Comparison of ENCODE assay signal across 30 cellular contexts in the genomic region with DNA sequence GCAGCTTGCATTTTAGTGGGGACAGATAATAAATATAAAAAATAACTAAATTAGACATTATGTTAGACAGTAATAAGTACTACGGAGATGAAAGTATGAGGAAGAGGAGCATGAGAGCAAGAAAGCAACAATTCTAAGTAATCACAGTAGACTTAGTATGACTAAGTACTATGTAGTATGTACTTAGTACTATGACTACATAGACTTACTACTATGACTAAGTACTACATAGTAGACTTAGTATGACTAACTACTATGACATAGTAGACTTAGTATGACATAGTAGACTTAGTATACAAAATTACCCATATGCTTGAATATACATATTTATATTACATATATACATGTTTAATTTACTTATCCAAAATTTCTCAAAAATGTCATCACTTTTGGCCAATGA. TPM values are rescaled to one million over a fixed set of nuclear protein-coding genes. Genes with fewer than 3 reads are reported as not detected.
"Had no signal": no experiment of that assay in that cellular context is flagged by ENCODE, and none has a peak within 500 bp of the region (broad histone marks: within the 10 kb centered on the region; RNA-seq: fewer than 3 reads in every experiment).

No MANE protein-coding gene starts in this region.

- H3K27me3 Mint-ChIP-seq: activated CD4-positive, alpha-beta memory T cell treated with anti-CD3 and anti-CD28 coated beads for 36 hours; activated CD4-positive, alpha-beta T cell treated with anti-CD3 and anti-CD28 coated beads, Interleukin-2, amount 10 ng/mL, durations not matched to agents 24 days and 14 days; activated CD8-positive, alpha-beta memory T cell treated with anti-CD3 and anti-CD28 coated beads, Interleukin-2, amount 10 ng/mL, durations not matched to agents 7 days and 5 days; activated naive CD4-positive, alpha-beta T cell treated with anti-CD3 and anti-CD28 coated beads, Interleukin-2, amount 10 ng/mL, durations not matched to agents 7 days and 5 days had no signal

- ATAC-seq: activated CD4-positive, alpha-beta T cell treated with anti-CD3 and anti-CD28 coated beads for 36 hours; activated CD8-positive, alpha-beta memory T cell treated with anti-CD3 and anti-CD28 coated beads, Interleukin-2, amount 10 ng/mL, durations not matched to agents 7 days and 5 days; activated CD8-positive, alpha-beta T cell treated with anti-CD3 and anti-CD28 coated beads, Interleukin-2, amount 10 ng/mL, durations not matched to agents 7 days and 5 days; activated naive CD4-positive, alpha-beta T cell treated with anti-CD3 and anti-CD28 coated beads, Interleukin-2, amount 50 U/mL, for 72 hours; gastrocnemius medialis; heart left ventricle had no signal

- H3K36me3 Mint-ChIP-seq: activated CD4-positive, alpha-beta memory T cell treated with anti-CD3 and anti-CD28 coated beads for 36 hours; activated CD8-positive, alpha-beta memory T cell treated with anti-CD3 and anti-CD28 coated beads, Interleukin-2, amount 10 ng/mL, durations not matched to agents 7 days and 5 days; activated naive CD4-positive, alpha-beta T cell treated with anti-CD3 and anti-CD28 coated beads, Interleukin-2, amount 10 ng/mL, durations not matched to agents 7 days and 5 days; activated naive CD4-positive, alpha-beta T cell treated with anti-CD3 and anti-CD28 coated beads, Interleukin-2, amount 50 U/mL, for 72 hours; activated naive CD8-positive, alpha-beta T cell treated with anti-CD3 and anti-CD28 coated beads, Interleukin-2, amount 10 ng/mL, durations not matched to agents 7 days and 5 days; brain had no signal

- H3K9me3 Mint-ChIP-seq: activated CD4-positive, alpha-beta memory T cell treated with anti-CD3 and anti-CD28 coated beads for 36 hours; activated CD4-positive, alpha-beta T cell treated with anti-CD3 and anti-CD28 coated beads, Interleukin-2, amount 10 ng/mL, durations not matched to agents 24 days and 14 days; activated naive CD4-positive, alpha-beta T cell treated with anti-CD3 and anti-CD28 coated beads, Interleukin-2, amount 10 ng/mL, durations not matched to agents 7 days and 5 days; activated naive CD4-positive, alpha-beta T cell treated with anti-CD3 and anti-CD28 coated beads, Interleukin-2, amount 50 U/mL, for 72 hours; activated naive CD8-positive, alpha-beta T cell treated with anti-CD3 and anti-CD28 coated beads, Interleukin-2, amount 10 ng/mL, durations not matched to agents 7 days and 5 days; activated T-helper 1 cell treated with anti-CD3 and anti-CD28 coated beads, Interleukin-12 subunit alpha, Interleukin-12 subunit beta, Interleukin-2, Interleukin-4 antibody, amounts not matched to agents 30 ng/mL and 10 ng/mL and 1 ng/mL, durations not matched to agents 14 hours and 24 hours and 36 hours had no signal

- H3K27ac Mint-ChIP-seq: activated CD4-positive, alpha-beta memory T cell treated with anti-CD3 and anti-CD28 coated beads for 36 hours; activated CD4-positive, alpha-beta T cell treated with anti-CD3 and anti-CD28 coated beads for 36 hours; activated CD4-positive, alpha-beta T cell treated with anti-CD3 and anti-CD28 coated beads, Interleukin-2, amount 10 ng/mL, durations not matched to agents 24 days and 14 days; activated CD8-positive, alpha-beta memory T cell treated with anti-CD3 and anti-CD28 coated beads, Interleukin-2, amount 10 ng/mL, durations not matched to agents 7 days and 5 days; activated CD8-positive, alpha-beta T cell treated with anti-CD3 and anti-CD28 coated beads, Interleukin-2, amount 10 ng/mL, durations not matched to agents 7 days and 5 days; activated naive CD4-positive, alpha-beta T cell treated with anti-CD3 and anti-CD28 coated beads, Interleukin-2, amount 10 ng/mL, durations not matched to agents 7 days and 5 days; activated naive CD4-positive, alpha-beta T cell treated with anti-CD3 and anti-CD28 coated beads, Interleukin-2, amount 50 U/mL, for 72 hours; activated naive CD8-positive, alpha-beta T cell treated with anti-CD3 and anti-CD28 coated beads, Interleukin-2, amount 10 ng/mL, durations not matched to agents 7 days and 5 days; activated T-helper 1 cell treated with anti-CD3 and anti-CD28 coated beads, Interleukin-12 subunit alpha, Interleukin-12 subunit beta, Interleukin-2, Interleukin-4 antibody, amounts not matched to agents 30 ng/mL and 10 ng/mL and 1 ng/mL, durations not matched to agents 14 hours and 24 hours and 36 hours; brain had no signal

- H3K4me3 Mint-ChIP-seq: activated CD4-positive, alpha-beta memory T cell treated with anti-CD3 and anti-CD28 coated beads for 36 hours; activated CD4-positive, alpha-beta T cell treated with anti-CD3 and anti-CD28 coated beads for 36 hours; activated CD4-positive, alpha-beta T cell treated with anti-CD3 and anti-CD28 coated beads, Interleukin-2, amount 10 ng/mL, durations not matched to agents 24 days and 14 days; activated CD8-positive, alpha-beta memory T cell treated with anti-CD3 and anti-CD28 coated beads, Interleukin-2, amount 10 ng/mL, durations not matched to agents 7 days and 5 days; activated CD8-positive, alpha-beta T cell treated with anti-CD3 and anti-CD28 coated beads, Interleukin-2, amount 10 ng/mL, durations not matched to agents 7 days and 5 days; activated naive CD4-positive, alpha-beta T cell treated with anti-CD3 and anti-CD28 coated beads, Interleukin-2, amount 10 ng/mL, durations not matched to agents 7 days and 5 days; activated naive CD8-positive, alpha-beta T cell treated with anti-CD3 and anti-CD28 coated beads, Interleukin-2, amount 10 ng/mL, durations not matched to agents 7 days and 5 days; activated T-helper 1 cell treated with anti-CD3 and anti-CD28 coated beads, Interleukin-12 subunit alpha, Interleukin-12 subunit beta, Interleukin-2, Interleukin-4 antibody, amounts not matched to agents 30 ng/mL and 10 ng/mL and 1 ng/mL, durations not matched to agents 14 hours and 24 hours and 36 hours; brain had no signal

- DNase-seq: activated CD4-positive, alpha-beta memory T cell treated with anti-CD3 and anti-CD28 coated beads for 36 hours; activated CD4-positive, alpha-beta T cell treated with anti-CD3 and anti-CD28 coated beads for 36 hours; activated CD4-positive, alpha-beta T cell treated with anti-CD3 and anti-CD28 coated beads, Interleukin-2, amount 10 ng/mL, durations not matched to agents 24 days and 14 days; activated CD4-positive, CD25-positive, alpha-beta regulatory T cell; activated CD4-positive, CD25-positive, alpha-beta regulatory T cell treated with anti-CD3 and anti-CD28 coated beads, Interleukin-2, amount 50 U/mL, for 72 hours; activated CD8-positive, alpha-beta memory T cell treated with anti-CD3 and anti-CD28 coated beads, Interleukin-2, amount 10 ng/mL, durations not matched to agents 7 days and 5 days; activated CD8-positive, alpha-beta memory T cell treated with anti-CD3 and anti-CD28 coated beads, Interleukin-2, amount 50 U/mL, for 4 hours; activated CD8-positive, alpha-beta T cell treated with anti-CD3 and anti-CD28 coated beads, Interleukin-2, amount 10 ng/mL, durations not matched to agents 7 days and 5 days; activated gamma-delta T cell; activated naive CD4-positive, alpha-beta T cell; activated naive CD4-positive, alpha-beta T cell treated with anti-CD3 and anti-CD28 coated beads, Interleukin-2, amount 10 ng/mL, durations not matched to agents 7 days and 5 days; activated naive CD8-positive, alpha-beta T cell treated with anti-CD3 and anti-CD28 coated beads, Interleukin-2, amount 10 ng/mL, durations not matched to agents 7 days and 5 days; activated T-cell treated with anti-CD3 and anti-CD28 coated beads, Interleukin-2, amount 50 U/mL, for 1 hour; activated T-cell treated with anti-CD3 and anti-CD28 coated beads, Interleukin-2, amount 50 U/mL, for 48 hours; central memory CD4-positive, alpha-beta T cell; cerebellar nuclear complex; colonic mucosa; effector CD8-positive, alpha-beta T cell; foreskin fibroblast; gastrocnemius medialis; glutamatergic neuron; heart left ventricle; T-helper 2 cell had no signal

- H3K4me1 Mint-ChIP-seq: activated CD4-positive, alpha-beta T cell treated with anti-CD3 and anti-CD28 coated beads for 36 hours; activated naive CD4-positive, alpha-beta T cell treated with anti-CD3 and anti-CD28 coated beads, Interleukin-2, amount 10 ng/mL, durations not matched to agents 7 days and 5 days; brain had no signal

RNA-seq across cellular contexts. Expression of gene CDH20, which starts 29.3 kb away (rescaled TPM):
- total RNA-seq: activated CD8-positive, alpha-beta T cell treated with anti-CD3 and anti-CD28 coated beads, Interleukin-2, amount 10 ng/mL, durations not matched to agents 7 days and 5 days; activated T-helper 1 cell treated with anti-CD3 and anti-CD28 coated beads, Interleukin-12 subunit alpha, Interleukin-12 subunit beta, Interleukin-2, Interleukin-4 antibody, amounts not matched to agents 30 ng/mL and 10 ng/mL and 1 ng/mL, durations not matched to agents 14 hours and 24 hours and 36 hours; ascending aorta; cardiac muscle cell; colonic mucosa; dermis microvascular lymphatic vessel endothelial cell; endothelial cell of umbilical vein had no signal
